ENCODE assay signal across 16 cellular contexts in genomic region chr20:1952737-1953530, GRCh38. TPM values are rescaled to one million over a fixed set of nuclear protein-coding genes. Genes with fewer than 3 reads are reported as not detected.
DNase-seq lines count a peak whose midpoint lies in the region; ATAC-seq, FAIRE-seq and TF ChIP-seq lines count a peak whose summit lies in the region.
"Had no signal": no experiment of that assay in that cellular context is flagged by ENCODE, and none has a peak within 500 bp of the region (broad histone marks: within the 10 kb centered on the region; RNA-seq: fewer than 3 reads in every experiment).

No MANE protein-coding gene starts in this region.

- no peak overlapping the region for H3K27ac Mint-ChIP-seq in CD4-positive, alpha-beta memory T cell
- H3K27ac Mint-ChIP-seq: activated T-cell treated with anti-CD3 and anti-CD28 coated beads, Interleukin-2, amount 50 U/mL, for 24 hours had no signal

- no peaks in the 10 kb centered on the region for H3K4me1 ChIP-seq in HEK293 (ENCODE audit: control insufficient read depth, insufficient read depth, low read length)
- no peaks in the 10 kb centered on the region for H3K4me1 ChIP-seq in CD4-positive, alpha-beta memory T cell (ENCODE audit: insufficient read depth, low read length)
- H3K4me1 ChIP-seq: HAP-1 had no signal

- H3K36me3 ChIP-seq in HEK293 (ENCODE audit: control insufficient read depth in 2 of 2, insufficient read depth in 1 of 2, low read length in 2 of 2) = no peaks in the 10 kb centered on the region
- H3K36me3 ChIP-seq in CD4-positive, alpha-beta memory T cell (ENCODE audit: insufficient read depth, low read length) = no peaks in the 10 kb centered on the region
- H3K36me3 ChIP-seq: HAP-1 had no signal

- DNase-seq in GM12891 (ENCODE audit: insufficient read length, low spot score) (peak; percentile 32), NCI-H2029 treated with DMSO at 0.1 percent for 48 hours (lab: John Stamatoyannopoulos, UW) (peak; percentile 14), left lobe of liver (ENCODE audit: low spot score) (peak; percentile 31), DMS114 treated with DMSO at 0.1 percent for 48 hours (lab: John Stamatoyannopoulos, UW; ENCODE audit: unreplicated experiment) (no peak), omental fat pad (ENCODE audit: low spot score) (no peak)
- no peak for DNase-seq in effector CD8-positive, alpha-beta T cell (lab: John Stamatoyannopoulos, UW)
- no peak for DNase-seq in CD4-positive, alpha-beta memory T cell
- DNase-seq: activated T-cell treated with anti-CD3 and anti-CD28 coated beads, Interleukin-2, amount 50 U/mL, for 24 hours; amygdala; stimulated activated CD4-positive, alpha-beta T cell treated with anti-CD3 and anti-CD28 coated beads, Interleukin-4, amount 100 ng/mL, for 1 hour had no signal

- no peak for TF ChIP-seq POLR2A in GM12891 (IDR thresholded peaks at IDR 0.05; ENCODE audit: low read depth, low read length)

- TF ChIP-seq CTCF in HEK293 (tag by site-specific recombination; IDR thresholded peaks at IDR 0.05) (no peak), omental fat pad (IDR thresholded peaks at IDR 0.05) (no peak)

- CTCF ChIA-PET in HEK293 (lab: Yijun Ruan, JAX) = interaction anchor here (0.6 to 1.7 kb wide), 3 partner anchors 12 to 800 kb away, joined by 3 to 10 read pairs (median 3); no protein-coding TSS in a partner anchor
- CTCF ChIA-PET in CD4-positive, alpha-beta memory T cell (lab: Charles Lee; ENCODE audit: partially characterized antibody) = interaction anchor here (1.3 to 1.4 kb wide), 2 partner anchors 12 to 220 kb away, joined by 3 to 8 read pairs; no protein-coding TSS in a partner anchor

- H3K27ac ChIP-seq in HEK293 (ENCODE audit: extremely low read depth, low read depth, low read length) = no peak overlapping the region
- H3K27ac ChIP-seq in CD4-positive, alpha-beta memory T cell (ENCODE audit: low read depth, low read length) = no peak overlapping the region
- H3K27ac ChIP-seq: coronary artery had no signal

- H3K9me3 ChIP-seq in HEK293 (ENCODE audit: control insufficient read depth, insufficient read depth, low read depth, low read length) = no peaks in the 10 kb centered on the region
- no peaks in the 10 kb centered on the region for H3K9me3 ChIP-seq in CD4-positive, alpha-beta memory T cell (ENCODE audit: control insufficient read depth in 1 of 2, low read length in 2 of 2)
- H3K9me3 ChIP-seq: HAP-1 had no signal

- H3K4me3 Mint-ChIP-seq in CD4-positive, alpha-beta memory T cell = no peak overlapping the region
- H3K4me3 Mint-ChIP-seq: activated T-cell treated with anti-CD3 and anti-CD28 coated beads, Interleukin-2, amount 50 U/mL, for 24 hours had no signal

- POLR2A ChIA-PET in HEK293 (lab: Yijun Ruan, JAX) = no interaction called here
- POLR2A ChIA-PET in CD4-positive, alpha-beta memory T cell (lab: Charles Lee; ENCODE audit: partially characterized antibody) = no interaction called here

- ATAC-seq in left lobe of liver (no peak), omental fat pad (ENCODE audit: low FRiP score) (no peak)
- ATAC-seq: SK-N-SH treated with all-trans-retinoic acid at 6 μM for 48 hours had no signal

- no peak overlapping the region for H3K4me3 ChIP-seq in HEK293 (ENCODE audit: low read depth, low read length)
- no peak overlapping the region for H3K4me3 ChIP-seq in CD4-positive, alpha-beta memory T cell (ENCODE audit: low read length in 2 of 2)
- H3K4me3 ChIP-seq: coronary artery, HAP-1 had no signal

- no peaks in the 10 kb centered on the region for H3K27me3 ChIP-seq in CD4-positive, alpha-beta memory T cell (ENCODE audit: insufficient read depth, low read length)

- H3K4me1 Mint-ChIP-seq in CD4-positive, alpha-beta memory T cell = no peaks in the 10 kb centered on the region

- H3K36me3 Mint-ChIP-seq in CD4-positive, alpha-beta memory T cell = no peaks in the 10 kb centered on the region

- H3K9me3 Mint-ChIP-seq in CD4-positive, alpha-beta memory T cell = no peaks in the 10 kb centered on the region
- H3K9me3 Mint-ChIP-seq: activated T-cell treated with anti-CD3 and anti-CD28 coated beads, Interleukin-2, amount 50 U/mL, for 24 hours had no signal

- peak; percentile 75 for FAIRE-seq in GM12891 (lab: Jason Lieb, UNC)

- H3K27me3 Mint-ChIP-seq in CD4-positive, alpha-beta memory T cell = peaks cover 5 to 19% of the 10 kb centered on the region in 2 donors

- intact Hi-C loops in CD4-positive, alpha-beta memory T cell (cut with micrococcal nuclease) = no loop called here

TF ChIP-seq in GM12891, 5 proteins besides CTCF, POLR2A, EP300 and RAD21:
- no peak for TF ChIP-seq POLR2AphosphoS5 (IDR thresholded peaks at IDR 0.05; ENCODE audit: low read depth, low read length)
- TF ChIP-seq SPI1 (IDR thresholded peaks at IDR 0.05; ENCODE audit: low read depth, low read length) = no peak
- TF ChIP-seq TAF1 (IDR thresholded peaks at IDR 0.05; ENCODE audit: low read depth, low read length) = no peak
- no peak for TF ChIP-seq POU2F2 (IDR thresholded peaks at IDR 0.05; ENCODE audit: low read depth, low read length)
- no peak for TF ChIP-seq PAX5 (IDR thresholded peaks at IDR 0.05; ENCODE audit: insufficient read depth, low read length, severe bottlenecking)

TF ChIP-seq in HEK293, 187 proteins besides CTCF, POLR2A, EP300 and RAD21:
- TF ChIP-seq BCL11B (tag by site-specific recombination; IDR thresholded peaks at IDR 0.05; ENCODE audit: low read depth) (no peak), ZNF138 (tag by site-specific recombination; IDR thresholded peaks at IDR 0.05; ENCODE audit: borderline replicate concordance) (no peak), ZNF596 (tag by site-specific recombination; IDR thresholded peaks at IDR 0.05) (no peak), ZNF366 (tag by site-specific recombination; conservative IDR thresholded peaks at IDR 0.05) (peak; percentile 90), GFI1B (tag by site-specific recombination; IDR thresholded peaks at IDR 0.05) (no peak), ZNF513 (tag by site-specific recombination; IDR thresholded peaks at IDR 0.05) (no peak), ZBTB20 (tag by site-specific recombination; IDR thresholded peaks at IDR 0.05) (no peak)
TF ChIP-seq in HEK293: peak in this region for 1.

RNA-seq across cellular contexts. Expression of gene PDYN, which starts 40.9 kb away (rescaled TPM):
- not detected for polyA plus RNA-seq in GM12891 (2012; ENCODE audit: low read depth, missing spikeins)
- total RNA-seq in left lobe of liver (not detected), omental fat pad (not detected)
- not detected for total RNA-seq in CD4-positive, alpha-beta memory T cell
- polyA plus RNA-seq in CD4-positive, alpha-beta memory T cell = not detected
- total RNA-seq: mucosa of gallbladder had no signal
- polyA plus RNA-seq: BJ had no signal

RNA-seq across cellular contexts. Expression of gene SIRPA, which starts 57.7 kb away (rescaled TPM):
- 3.3 TPM for polyA plus RNA-seq in GM12891 (2012; ENCODE audit: low read depth, missing spikeins)
- 35.9 TPM for total RNA-seq in left lobe of liver
- 1 to 10 TPM; 1.8 to 2.4 TPM for total RNA-seq in CD4-positive, alpha-beta memory T cell
- polyA plus RNA-seq in CD4-positive, alpha-beta memory T cell = not detected
- 10 to 100 TPM; 51.9 to 86.1 (median 77.0) TPM for total RNA-seq in omental fat pad

Comparison
In these comparisons a context has a peak if more than half of its experiments do, and no peak if none do; other contexts are left out.
1. DNase-seq: peak in GM12891 (single experiment), NCI-H2029 treated with DMSO at 0.1 percent for 48 hours (single experiment) and left lobe of liver (single experiment); none in DMS114 treated with DMSO at 0.1 percent for 48 hours (single experiment), effector CD8-positive, alpha-beta T cell (single experiment), CD4-positive, alpha-beta memory T cell (0 of 5) and omental fat pad (single experiment).
2. RNA of gene SIRPA, which starts 57.7 kb away (total RNA-seq): 51.9 to 86.1 TPM in omental fat pad and 35.9 TPM in left lobe of liver (single experiment); 1.8 to 2.4 TPM in CD4-positive, alpha-beta memory T cell; every median in the first group is over 10 times any median in the second.